24 cellular contexts compared by ENCODE assay signal in genomic region chr2:75570024-75570947, GRCh38. TPM values are rescaled to one million over a fixed set of nuclear protein-coding genes. Genes with fewer than 3 reads are reported as not detected.
DNase-seq lines count a peak whose midpoint lies in the region; ATAC-seq and TF ChIP-seq lines count a peak whose summit lies in the region.
"Had no signal": no experiment of that assay in that cellular context is flagged by ENCODE, and none has a peak within 500 bp of the region (broad histone marks: within the 10 kb centered on the region; RNA-seq: fewer than 3 reads in every experiment).

No MANE protein-coding gene starts in this region.

- TF ChIP-seq EP300 in stomach (IDR thresholded peaks at IDR 0.05) = no peak

- H3K4me3 ChIP-seq in right lobe of liver (no peak overlapping the region), trophoblast cell (ENCODE audit: low read depth, low read length) (no peak overlapping the region), stomach (no peak overlapping the region)
- H3K4me3 ChIP-seq: left ventricle myocardium inferior, uterus had no signal

- H2AFZ ChIP-seq in trophoblast cell (ENCODE audit: insufficient read depth, low read length, poor library complexity) = no peak overlapping the region

- no peak for TF ChIP-seq POLR2A in right lobe of liver (IDR thresholded peaks at IDR 0.05)
- no peak for TF ChIP-seq POLR2A in stomach (IDR thresholded peaks at IDR 0.05)

- H3K14ac ChIP-seq in trophoblast cell (ENCODE audit: low read length) = no peak overlapping the region

- H3K36me3 ChIP-seq in right lobe of liver (no peaks in the 10 kb centered on the region), trophoblast cell (ENCODE audit: control insufficient read depth in 1 of 2, insufficient read depth in 2 of 2, low read length in 2 of 2) (no peaks in the 10 kb centered on the region), stomach (no peaks in the 10 kb centered on the region)
- H3K36me3 ChIP-seq: left ventricle myocardium inferior, uterus had no signal

- no peak overlapping the region for H4K8ac ChIP-seq in trophoblast cell (ENCODE audit: low read depth, low read length)

- H3K4me1 Mint-ChIP-seq in brain = peaks cover 20% of the 10 kb centered on the region
- no peaks in the 10 kb centered on the region for H3K4me1 Mint-ChIP-seq in activated T-helper 17 cell treated with anti-CD3 and anti-CD28 coated beads, Interleukin-2, amount 50 U/mL, for 72 hours
- H3K4me1 Mint-ChIP-seq: immature natural killer cell had no signal

- peaks cover 0 to 17% (median 7%) of the 10 kb centered on the region in 4 donors for H3K4me1 ChIP-seq in right lobe of liver
- peaks cover 9 to 12% of the 10 kb centered on the region in 2 experiments for H3K4me1 ChIP-seq in trophoblast cell (ENCODE audit: control insufficient read depth in 1 of 2, insufficient read depth in 2 of 2, low read length in 2 of 2)
- peaks cover 0 to 15% (median 10%) of the 10 kb centered on the region in 4 donors for H3K4me1 ChIP-seq in stomach
- H3K4me1 ChIP-seq: left ventricle myocardium inferior, uterus had no signal

- H3K36me3 Mint-ChIP-seq in brain = no peaks in the 10 kb centered on the region
- no peaks in the 10 kb centered on the region for H3K36me3 Mint-ChIP-seq in activated T-helper 17 cell treated with anti-CD3 and anti-CD28 coated beads, Interleukin-2, amount 50 U/mL, for 72 hours (ENCODE audit: low read depth)
- H3K36me3 Mint-ChIP-seq: CD4-positive, alpha-beta memory T cell; immature natural killer cell had no signal

- peaks cover 13% of the 10 kb centered on the region for H3K27me3 Mint-ChIP-seq in brain
- peaks cover 40% of the 10 kb centered on the region for H3K27me3 Mint-ChIP-seq in activated T-helper 17 cell treated with anti-CD3 and anti-CD28 coated beads, Interleukin-2, amount 50 U/mL, for 72 hours

- no peak for ATAC-seq in right lobe of liver
- no peak for ATAC-seq in HG02870 (IDR thresholded peaks at IDR 0.05; ENCODE audit: unreplicated experiment)
- ATAC-seq in activated T-helper 17 cell treated with anti-CD3 and anti-CD28 coated beads, Interleukin-2, amount 50 U/mL, for 72 hours (replicated peaks) = no peak
- ATAC-seq: activated CD8-positive, alpha-beta T cell treated with anti-CD3 and anti-CD28 coated beads for 36 hours had no signal

- H4K91ac ChIP-seq in trophoblast cell (ENCODE audit: low read depth, low read length) = no peak overlapping the region

- no peak overlapping the region for H3K18ac ChIP-seq in trophoblast cell (ENCODE audit: low read length)

- H2BK5ac ChIP-seq in trophoblast cell (ENCODE audit: low read depth, low read length, poor library complexity) = no peak overlapping the region

- H4K12ac ChIP-seq in trophoblast cell (ENCODE audit: low read depth, low read length) = no peak overlapping the region

- H2BK120ac ChIP-seq in trophoblast cell (ENCODE audit: insufficient read depth, low read length, poor library complexity) = no peak overlapping the region

- H3K79me2 ChIP-seq in trophoblast cell (ENCODE audit: control insufficient read depth, insufficient read depth, low read length, poor library complexity) = no peaks in the 10 kb centered on the region

- 78% methylated on average over 8 of the region's 8 CpGs for WGBS in right lobe of liver (ENCODE audit: insufficient coverage, low coverage, low lambda C conversion rate, missing lambda C conversion rate)
- no CpG with 5 or more reads among the region's 8 CpGs for whole genome bisulfite sequencing in trophoblast cell (ENCODE audit: extremely low coverage, insufficient coverage, insufficient read length)
- WGBS in stomach, 5 donors = 77 to 79% (median 79%) methylated on average over 8 of the region's 8 CpGs

- H3K4me3 Mint-ChIP-seq in brain = peak overlapping the region in 2 of 5 experiments; percentile 12 to 41
- H3K4me3 Mint-ChIP-seq in activated T-helper 17 cell treated with anti-CD3 and anti-CD28 coated beads, Interleukin-2, amount 50 U/mL, for 72 hours = no peak overlapping the region
- H3K4me3 Mint-ChIP-seq: activated CD8-positive, alpha-beta T cell treated with anti-CD3 and anti-CD28 coated beads for 36 hours; CD4-positive, alpha-beta memory T cell; dendritic cell treated with granulocyte-macrophage colony-stimulating factor and Interleukin-4, amounts not matched to agents 40 ng/mL and 50 ng/mL, for 4 days; H9; immature natural killer cell had no signal

- no peaks in the 10 kb centered on the region for H3K9me3 Mint-ChIP-seq in brain
- no peaks in the 10 kb centered on the region for H3K9me3 Mint-ChIP-seq in activated T-helper 17 cell treated with anti-CD3 and anti-CD28 coated beads, Interleukin-2, amount 50 U/mL, for 72 hours
- H3K9me3 Mint-ChIP-seq: activated CD8-positive, alpha-beta T cell treated with anti-CD3 and anti-CD28 coated beads for 36 hours; dendritic cell treated with granulocyte-macrophage colony-stimulating factor and Interleukin-4, amounts not matched to agents 40 ng/mL and 50 ng/mL, for 4 days; H9 had no signal

- H3K9me3 ChIP-seq in right lobe of liver (no peaks in the 10 kb centered on the region), trophoblast cell (ENCODE audit: insufficient read depth, low read depth, low read length) (no peaks in the 10 kb centered on the region), stomach (no peaks in the 10 kb centered on the region)
- H3K9me3 ChIP-seq: uterus had no signal

- no peak overlapping the region for H3K4ac ChIP-seq in trophoblast cell (ENCODE audit: low read depth, low read length)

- peaks cover 3% of the 10 kb centered on the region for H3K79me1 ChIP-seq in trophoblast cell (ENCODE audit: low read length)

- H3K27me3 ChIP-seq in right lobe of liver (no peaks in the 10 kb centered on the region), trophoblast cell (ENCODE audit: insufficient read depth, low read length) (no peaks in the 10 kb centered on the region), stomach (no peaks in the 10 kb centered on the region)
- H3K27me3 ChIP-seq: uterus had no signal

- H3K4me2 ChIP-seq in trophoblast cell (ENCODE audit: low read length) = no peak overlapping the region

- peak overlapping the region; percentile 8 for H2BK12ac ChIP-seq in trophoblast cell (ENCODE audit: low read length)

- H3K9ac ChIP-seq in trophoblast cell (ENCODE audit: low read length) = no peak overlapping the region

- no peak overlapping the region for H3K23ac ChIP-seq in trophoblast cell (ENCODE audit: low read length)

- H3K27ac ChIP-seq in right lobe of liver (peak overlapping the region; percentile 76 to 87 (median 85)), trophoblast cell (ENCODE audit: low read depth, low read length) (no peak overlapping the region), stomach (peak overlapping the region in 1 of 5 donors; percentile 1)
- H3K27ac ChIP-seq: left ventricle myocardium inferior, RWPE1 had no signal

- peak overlapping the region in 3 of 5 experiments; percentile 76 to 93 (median 89) for H3K27ac Mint-ChIP-seq in brain
- no peak overlapping the region for H3K27ac Mint-ChIP-seq in activated T-helper 17 cell treated with anti-CD3 and anti-CD28 coated beads, Interleukin-2, amount 50 U/mL, for 72 hours
- H3K27ac Mint-ChIP-seq: activated CD8-positive, alpha-beta T cell treated with anti-CD3 and anti-CD28 coated beads for 36 hours; dendritic cell treated with granulocyte-macrophage colony-stimulating factor and Interleukin-4, amounts not matched to agents 40 ng/mL and 50 ng/mL, for 4 days; H9; immature natural killer cell had no signal

- DNase-seq in right lobe of liver = no peak
- no peak for DNase-seq in trophoblast cell
- DNase-seq in DMS114 treated with DMSO at 0.1 percent for 48 hours (lab: John Stamatoyannopoulos, UW; ENCODE audit: unreplicated experiment) = no peak
- DNase-seq in stomach = no peak
- DNase-seq: activated CD4-positive, CD25-positive, alpha-beta regulatory T cell; activated CD8-positive, alpha-beta T cell treated with anti-CD3 and anti-CD28 coated beads for 36 hours; activated gamma-delta T cell treated with Interleukin-2 at 50 U/mL for 16 hours; CD4-positive, alpha-beta memory T cell; DMS153; GDM1; H9; immature natural killer cell; KBM-7; left ventricle myocardium inferior; NCI-H2171; NCI-H526; stimulated activated CD4-positive, alpha-beta T cell treated with anti-CD3 and anti-CD28 coated beads, Interleukin-15, amount 100 ng/mL, for 24 hours; T-helper 9 cell; uterus had no signal

- intact Hi-C loops in right lobe of liver (cut with DNase I) = no loop called here
- intact Hi-C loops in stomach (cut with DNase I; ENCODE audit: low total_unique reads) = no loop called here

- TF ChIP-seq CTCF in brain (conservative IDR thresholded peaks at IDR 0.05) = no peak
- TF ChIP-seq CTCF in right lobe of liver (IDR thresholded peaks at IDR 0.05) = no peak
- TF ChIP-seq CTCF in stomach (IDR thresholded peaks at IDR 0.05) = no peak

- no peak overlapping the region for H2AK5ac ChIP-seq in trophoblast cell (ENCODE audit: low read length)

RNA-seq across cellular contexts. Expression of gene EVA1A, which starts 9.5 kb away (rescaled TPM):
- polyA plus RNA-seq in brain (ENCODE audit: insufficient read depth, low read depth, low replicate concordance) (4.9 TPM), stomach (1 to 10 TPM; 2.1 to 4.7 (median 3.5) TPM)
- total RNA-seq in right lobe of liver (100 to 1,000 TPM in 2 of 6 experiments, 10 to 100 TPM in 4; 30.6 to 125 (median 74.5) TPM), stomach (1 to 10 TPM in 2 of 5 donors, not detected in 3; 1.3 to 2.4 TPM)
- 20.1 and 20.6 TPM in 2 replicates for polyA plus RNA-seq in trophoblast cell (2013)
- total RNA-seq in activated T-helper 17 cell treated with anti-CD3 and anti-CD28 coated beads, Interleukin-2, amount 50 U/mL, for 72 hours = not detected
- total RNA-seq: CD4-positive, alpha-beta memory T cell had no signal
- polyA plus RNA-seq: CD4-positive, alpha-beta memory T cell; immature natural killer cell had no signal

Comparison
In these comparisons a context has a peak if more than half of its experiments do, and no peak if none do; other contexts are left out.
1. RNA of gene EVA1A, which starts 9.5 kb away (total RNA-seq): 30.6 to 125 TPM in right lobe of liver; 1.3 to 2.4 TPM in stomach and not detected in activated T-helper 17 cell treated with anti-CD3 and anti-CD28 coated beads, Interleukin-2, amount 50 U/mL, for 72 hours; every median in the first group is over 4 times any median in the second.